In the genomic region with DNA sequence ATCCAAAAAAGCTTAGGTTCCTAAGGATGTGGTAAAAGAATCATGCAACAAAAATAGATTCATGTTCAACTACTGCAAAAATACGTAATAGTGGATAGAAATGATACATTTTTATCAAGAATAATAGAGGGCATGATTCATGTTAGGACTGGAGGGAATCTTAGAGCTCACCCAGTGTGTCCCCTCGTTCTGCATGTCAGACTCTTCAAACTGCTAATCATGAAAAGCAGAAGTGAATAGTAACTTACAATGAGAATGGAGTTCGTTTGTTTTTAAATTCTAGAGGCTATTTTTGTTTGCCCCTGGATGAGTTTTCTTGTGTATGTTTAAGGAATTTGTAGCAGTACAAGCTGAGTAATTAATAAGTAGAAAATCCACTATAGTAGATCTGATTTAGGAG, we compare ENCODE assay signal across 32 cellular contexts.
"Had no signal": no experiment of that assay in that cellular context is flagged by ENCODE, and none has a peak within 500 bp of the region (broad histone marks: within the 10 kb centered on the region; RNA-seq: fewer than 3 reads in every experiment).

No MANE protein-coding gene starts in this region.

- H3K9me3 Mint-ChIP-seq: activated T-cell treated with anti-CD3 and anti-CD28 coated beads, Interleukin-2, amount 50 U/mL, for 4 hours; activated T-helper 17 cell treated with anti-CD3 and anti-CD28 coated beads, Interleukin-2, amount 50 U/mL, for 72 hours; effector memory CD8-positive, alpha-beta T cell; T-helper 2 cell treated with Interferon-gamma antibody and Interleukin-4, amounts not matched to agents 5 μg/mL and 100 μg/mL, for 36 hours; WTC11 had no signal

- H3K36me3 ChIP-seq: esophagus muscularis mucosa, gastrocnemius medialis, heart left ventricle had no signal

- H3K9me3 ChIP-seq: esophagus muscularis mucosa, gastrocnemius medialis had no signal

- H3K4me3 Mint-ChIP-seq: activated CD8-positive, alpha-beta T cell treated with anti-CD3 and anti-CD28 coated beads for 36 hours; activated naive CD8-positive, alpha-beta T cell; activated T-cell treated with anti-CD3 and anti-CD28 coated beads, Interleukin-2, amount 50 U/mL, for 4 hours; activated T-helper 17 cell treated with anti-CD3 and anti-CD28 coated beads, Interleukin-2, amount 50 U/mL, for 72 hours; effector memory CD8-positive, alpha-beta T cell; T-helper 17 cell; T-helper 2 cell treated with Interferon-gamma antibody and Interleukin-4, amounts not matched to agents 5 μg/mL and 100 μg/mL, for 36 hours; WTC11 had no signal

- ATAC-seq: activated CD4-positive, CD25-positive, alpha-beta regulatory T cell treated with anti-CD3 and anti-CD28 coated beads, Interleukin-2, amount 50 U/mL, for 24 hours; activated CD8-positive, alpha-beta T cell treated with anti-CD3 and anti-CD28 coated beads for 36 hours; activated T-cell treated with anti-CD3 and anti-CD28 coated beads, Interleukin-2, amount 50 U/mL, for 4 hours; activated T-helper 17 cell treated with anti-CD3 and anti-CD28 coated beads, Interleukin-2, amount 50 U/mL, for 72 hours; effector memory CD8-positive, alpha-beta T cell; foreskin keratinocyte; gastrocnemius medialis; heart left ventricle; T-helper 17 cell; WTC11 had no signal

- DNase-seq: activated CD4-positive, alpha-beta T cell treated with anti-CD3 and anti-CD28 coated beads for 48 hours; activated CD4-positive, alpha-beta T cell treated with anti-CD3 and anti-CD28 coated beads, Interleukin-2, amount 50 U/mL, for 1 hour; activated CD4-positive, alpha-beta T cell treated with anti-CD3 and anti-CD28 coated beads, Interleukin-2, amount 50 U/mL, for 48 hours; activated CD8-positive, alpha-beta memory T cell treated with anti-CD3 and anti-CD28 coated beads for 24 hours; activated CD8-positive, alpha-beta T cell treated with anti-CD3 and anti-CD28 coated beads for 36 hours; activated effector memory CD4-positive, alpha-beta T cell treated with Interleukin-2 at 50 U/mL for 16 hours; activated gamma-delta T cell treated with Interleukin-2 at 50 U/mL for 16 hours; activated naive CD4-positive, alpha-beta T cell treated with anti-CD3 and anti-CD28 coated beads, Interleukin-2, amount 50 U/mL, for 16 hours; activated naive CD4-positive, alpha-beta T cell treated with Interleukin-2 at 50 U/mL for 16 hours; activated T-cell treated with anti-CD3 and anti-CD28 coated beads, Interleukin-2, amount 50 U/mL, for 4 hours; amniotic stem cell; anterior cingulate cortex; caudate nucleus; cortex of kidney; dermis blood vessel endothelial cell; effector CD4-positive, alpha-beta T cell; effector memory CD8-positive, alpha-beta T cell; erythroblast; foreskin keratinocyte; gastrocnemius medialis; glutamatergic neuron; heart left ventricle; T-helper 17 cell; T1000 had no signal

- H3K27ac Mint-ChIP-seq: activated CD8-positive, alpha-beta T cell treated with anti-CD3 and anti-CD28 coated beads for 36 hours; activated naive CD8-positive, alpha-beta T cell; activated T-helper 17 cell treated with anti-CD3 and anti-CD28 coated beads, Interleukin-2, amount 50 U/mL, for 72 hours; effector memory CD8-positive, alpha-beta T cell; T-helper 17 cell; T-helper 2 cell treated with Interferon-gamma antibody and Interleukin-4, amounts not matched to agents 5 μg/mL and 100 μg/mL, for 36 hours; WTC11 had no signal

- H3K27me3 Mint-ChIP-seq: activated CD8-positive, alpha-beta T cell treated with anti-CD3 and anti-CD28 coated beads for 36 hours; activated naive CD8-positive, alpha-beta T cell; activated T-helper 17 cell treated with anti-CD3 and anti-CD28 coated beads, Interleukin-2, amount 50 U/mL, for 72 hours had no signal

- FAIRE-seq: astrocyte had no signal

- H3K4me1 Mint-ChIP-seq: activated T-helper 17 cell treated with anti-CD3 and anti-CD28 coated beads, Interleukin-2, amount 50 U/mL, for 72 hours; T-helper 17 cell had no signal

- H3K36me3 Mint-ChIP-seq: activated naive CD8-positive, alpha-beta T cell; WTC11 had no signal

- H3K4me3 ChIP-seq: esophagus muscularis mucosa, gastrocnemius medialis, heart left ventricle had no signal

- H3K4me1 ChIP-seq: esophagus muscularis mucosa, foreskin keratinocyte, gastrocnemius medialis, heart left ventricle had no signal

- H3K27ac ChIP-seq: esophagus muscularis mucosa, foreskin keratinocyte, gastrocnemius medialis, heart left ventricle, VCaP had no signal

- H3K27me3 ChIP-seq: esophagus muscularis mucosa, foreskin keratinocyte, gastrocnemius medialis had no signal
